Comparison of ENCODE assay signal across 23 cellular contexts in the genomic region with DNA sequence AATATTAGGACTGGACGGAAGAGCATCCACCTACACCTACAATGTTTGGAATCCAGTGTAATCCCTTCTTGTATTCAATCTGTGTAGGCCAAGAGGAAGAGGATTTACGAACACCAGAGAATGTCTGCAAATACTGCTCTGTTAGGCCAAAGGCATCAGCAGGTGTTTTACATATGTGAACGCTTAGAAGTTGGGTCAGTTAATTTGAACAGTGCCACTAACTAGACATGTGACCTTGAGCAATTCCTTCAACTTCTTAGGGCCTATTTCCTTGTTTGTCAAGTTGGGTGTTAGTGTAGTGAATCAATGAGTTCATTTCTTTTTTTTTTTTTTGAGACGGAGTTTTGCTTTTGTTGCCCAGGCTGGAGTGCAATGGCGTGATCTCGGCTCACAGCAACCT. TPM values are rescaled to one million over a fixed set of nuclear protein-coding genes. Genes with fewer than 3 reads are reported as not detected.
A peak's percentile ranks its signal among the peaks of the same experiment; 100 is the strongest.
DNase-seq lines count a peak whose midpoint lies in the region; ATAC-seq and TF ChIP-seq lines count a peak whose summit lies in the region.
"Had no signal": no experiment of that assay in that cellular context is flagged by ENCODE, and none has a peak within 500 bp of the region (broad histone marks: within the 10 kb centered on the region; RNA-seq: fewer than 3 reads in every experiment).

No MANE protein-coding gene starts in this region.

- H3K4me3 ChIP-seq in body of pancreas (no peak overlapping the region), gastrocnemius medialis (no peak overlapping the region), H7 (ENCODE audit: insufficient read depth, low read depth, low read length) (no peak overlapping the region)
- H3K4me3 ChIP-seq: BLaER1, GM12878, GM23248, K562 had no signal

- CTCF ChIA-PET in Calu3 (lab: Charles Lee): no interaction called here

- DNase-seq in Calu3: no peak
- peak in 1 of 4 donors; percentile 40 for DNase-seq in body of pancreas
- DNase-seq in left colon: no peak
- no peak for DNase-seq in gastrocnemius medialis
- no peak for DNase-seq in hepatic stellate cell (ENCODE audit: low spot score)
- no peak for DNase-seq in NCI-H2171 (lab: John Stamatoyannopoulos, UW)
- no peak for DNase-seq in H7
- DNase-seq: 8988T; CD4-positive, alpha-beta memory T cell; DMS 273 treated with DMSO at 0.1 percent for 48 hours; DMS53; DND-41; EL; GM23248; HCEC 1CT; HFFc6 had no signal

- in situ Hi-C loops in gastrocnemius medialis (cut with MboI; ENCODE audit: low sequenced_read_pairs in 4 of 4): loop anchor here in 2 of 4 donors (5.0 to 10.0 kb wide), 2 partner anchors 50 to 57 kb away; no protein-coding TSS in a partner anchor

- no peaks in the 10 kb centered on the region for H3K9me3 Mint-ChIP-seq in Calu3 (ENCODE audit: low read depth, unreplicated experiment)
- H3K9me3 Mint-ChIP-seq: HFFc6 had no signal

- BruUV-seq in Calu3 (replicated peaks; lab: Mats Ljungman, UMichigan): no TSS peak

- H3K36me3 Mint-ChIP-seq in Calu3 (ENCODE audit: insufficient read depth, unreplicated experiment): no peaks in the 10 kb centered on the region
- H3K36me3 Mint-ChIP-seq: CD14-positive monocyte; CD4-positive, alpha-beta memory T cell had no signal

- H3K4me1 ChIP-seq in body of pancreas: peaks cover 7% of the 10 kb centered on the region
- peaks cover 22 to 42% of the 10 kb centered on the region in 2 donors for H3K4me1 ChIP-seq in gastrocnemius medialis
- H3K4me1 ChIP-seq: BLaER1 had no signal

- TF ChIP-seq CTCF in Calu3 (IDR thresholded peaks at IDR 0.05; ENCODE audit: unreplicated experiment) (no peak), body of pancreas (IDR thresholded peaks at IDR 0.05) (no peak), gastrocnemius medialis (IDR thresholded peaks at IDR 0.05 in 4 of 5, conservative IDR thresholded peaks at IDR 0.05 in 1 of 5) (no peak)

- H3K9me3 ChIP-seq in body of pancreas (no peaks in the 10 kb centered on the region), gastrocnemius medialis (no peaks in the 10 kb centered on the region)
- H3K9me3 ChIP-seq: BLaER1 had no signal

- H3K4me1 Mint-ChIP-seq in Calu3 (ENCODE audit: low read depth, unreplicated experiment): peaks cover 24% of the 10 kb centered on the region
- H3K4me1 Mint-ChIP-seq: CD14-positive monocyte; CD4-positive, alpha-beta memory T cell had no signal

- ATAC-seq in body of pancreas (peak; percentile 88), left colon (peak; percentile 98), gastrocnemius medialis (no peak), HG03139 (IDR thresholded peaks at IDR 0.05; ENCODE audit: unreplicated experiment) (no peak)
- ATAC-seq: GM12878, K562 had no signal

- TF ChIP-seq POLR2A in body of pancreas (IDR thresholded peaks at IDR 0.05) (no peak), gastrocnemius medialis (IDR thresholded peaks at IDR 0.05) (no peak)

- no peaks in the 10 kb centered on the region for H3K27me3 Mint-ChIP-seq in Calu3 (ENCODE audit: unreplicated experiment)

- peak overlapping the region in 2 of 4 donors; percentile 46 to 61 for H3K27ac ChIP-seq in body of pancreas
- peak overlapping the region; percentile 79 to 88 (median 85) for H3K27ac ChIP-seq in gastrocnemius medialis
- H3K27ac ChIP-seq: BLaER1, GM23248, HL-60 had no signal

- no peak overlapping the region for H3K4me3 Mint-ChIP-seq in Calu3 (ENCODE audit: low read depth, unreplicated experiment)
- H3K4me3 Mint-ChIP-seq: CD14-positive monocyte; CD4-positive, alpha-beta memory T cell; HFFc6 had no signal

- intact Hi-C loops in Calu3 (cut with micrococcal nuclease; ENCODE audit: unreplicated experiment) (no loop called here), body of pancreas (cut with DNase I) (loop anchor here (10.0 kb wide), 1 partner anchor 50 kb away; no protein-coding TSS in a partner anchor), left colon (cut with DNase I, micrococcal nuclease) (no loop called here), gastrocnemius medialis (cut with DNase I; ENCODE audit: low total_unique reads) (no loop called here)

- H3K27me3 ChIP-seq in body of pancreas (no peaks in the 10 kb centered on the region), gastrocnemius medialis (no peaks in the 10 kb centered on the region), H7 (ENCODE audit: control insufficient read depth, insufficient read depth, low read length) (no peaks in the 10 kb centered on the region)
- H3K27me3 ChIP-seq: BLaER1 had no signal

- WGBS in body of pancreas, 2 donors: 49 to 60% methylated on average over 6 of the region's 6 CpGs

- peak overlapping the region; percentile 31 for H3K27ac Mint-ChIP-seq in Calu3 (ENCODE audit: unreplicated experiment)
- H3K27ac Mint-ChIP-seq: CD14-positive monocyte; CD4-positive, alpha-beta memory T cell; HFFc6 had no signal

- H3K36me3 ChIP-seq in body of pancreas (replicated peaks in 1 of 2; ENCODE audit: insufficient read depth in 1 of 2, low read depth in 2 of 2) (no peaks in the 10 kb centered on the region), gastrocnemius medialis (peaks cover 0 to 66% of the 10 kb centered on the region in 2 donors), H7 (replicated peaks; ENCODE audit: control insufficient read depth, insufficient read depth, low read length) (no peaks in the 10 kb centered on the region)
- H3K36me3 ChIP-seq: BLaER1 had no signal

RNA-seq across cellular contexts. Expression of a gene that starts 35.4 kb away (rescaled TPM):
- total RNA-seq in Calu3 (2022) (0.38 and 0.56 TPM in 2 replicates), body of pancreas (1 to 10 TPM in 1 of 2 donors, not detected in 1; 2.3 TPM), left colon (1 to 10 TPM in 1 of 2 donors, under 1 TPM in 1; 0.12 to 2.1 TPM), gastrocnemius medialis (100 to 1,000 TPM; 118 to 342 (median 193) TPM)
- total RNA-seq in H7 (2014; rRNA removed; shearing (Covaris generic)): 0.04 TPM in 1 of 2 replicates, not detected in the other
- total RNA-seq: CD4-positive, alpha-beta memory T cell; G401; GM12878; K562 had no signal

Comparison
In these comparisons a context has a peak if more than half of its experiments do, and no peak if none do; other contexts are left out.
1. ATAC-seq: peak in body of pancreas (single experiment) and left colon (single experiment); none in gastrocnemius medialis (0 of 2) and HG03139 (single experiment).
2. RNA of a gene that starts 35.4 kb away (total RNA-seq): 118 to 342 TPM in gastrocnemius medialis; 2.3 TPM in body of pancreas, 0.12 to 2.1 TPM in left colon, 0.38 to 0.56 TPM in Calu3 and 0.04 TPM in H7; every median in the first group is over 10 times any median in the second.